In the genomic region with DNA sequence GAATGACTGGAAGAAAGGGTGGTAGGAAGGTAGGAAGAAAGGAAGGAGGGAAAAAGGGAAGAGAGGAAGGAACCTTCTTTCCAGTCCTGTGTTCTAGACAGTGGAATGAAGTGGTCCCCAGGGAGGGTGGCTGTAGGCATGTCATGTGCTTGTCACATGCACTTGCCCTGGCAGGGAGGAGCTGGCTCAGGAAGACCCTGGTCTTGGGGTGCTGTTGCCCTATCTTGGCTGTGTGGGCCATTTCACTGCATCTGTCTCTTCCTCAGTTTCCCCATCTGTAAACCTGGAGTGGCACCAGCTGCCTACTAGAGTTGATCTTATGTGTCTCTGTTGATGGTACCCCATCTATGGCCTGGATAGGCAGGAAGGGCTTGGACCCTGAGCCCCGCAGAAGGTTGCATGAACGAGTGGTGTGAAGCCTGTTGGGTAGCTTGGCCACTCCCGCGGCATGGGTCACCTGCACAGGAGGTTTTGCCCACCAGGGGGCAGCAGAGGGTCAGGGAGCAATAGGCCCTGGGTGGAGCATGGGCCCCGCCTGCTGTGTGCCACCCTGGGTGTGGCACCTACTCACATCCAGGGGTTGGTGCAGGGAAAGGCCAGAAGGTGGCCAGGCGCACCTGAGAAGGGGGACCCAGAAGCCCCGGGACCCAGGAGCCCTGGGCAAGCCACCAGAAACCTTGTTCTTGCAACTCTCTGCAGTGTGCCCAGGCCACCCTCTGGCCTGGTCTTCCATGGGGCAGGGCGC, we compare ENCODE assay signal across 8 cellular contexts. TPM values are rescaled to one million over a fixed set of nuclear protein-coding genes. Genes with fewer than 3 reads are reported as not detected.
DNase-seq lines count a peak whose midpoint lies in the region; ATAC-seq and TF ChIP-seq lines count a peak whose summit lies in the region.

No MANE protein-coding gene starts in this region.

- no peaks in the 10 kb centered on the region for H3K36me3 ChIP-seq in upper lobe of right lung

- no peaks in the 10 kb centered on the region for H3K9me3 Mint-ChIP-seq in osteocyte (ENCODE audit: unreplicated experiment)

- H3K27ac Mint-ChIP-seq in osteocyte (ENCODE audit: unreplicated experiment) = no peak overlapping the region

- no peaks in the 10 kb centered on the region for H3K9me3 ChIP-seq in upper lobe of right lung

- peak; percentile 64 for ATAC-seq in HG02763 (IDR thresholded peaks at IDR 0.05; ENCODE audit: unreplicated experiment)
- peak; percentile 95 for ATAC-seq in upper lobe of right lung
- no peak for ATAC-seq in HG02571 (IDR thresholded peaks at IDR 0.05; ENCODE audit: unreplicated experiment)

- H3K36me3 Mint-ChIP-seq in osteocyte (ENCODE audit: unreplicated experiment) = no peaks in the 10 kb centered on the region

- H3K4me3 ChIP-seq in GM12865 (ENCODE audit: low read depth, low read length) (no peak overlapping the region), upper lobe of right lung (no peak overlapping the region)

- no peak for TF ChIP-seq POLR2A in erythroblast (IDR thresholded peaks at IDR 0.05; ENCODE audit: low read length)

- no peaks in the 10 kb centered on the region for H3K4me1 ChIP-seq in upper lobe of right lung

- intact Hi-C loops in upper lobe of right lung (cut with DNase I) = no loop called here

- no peaks in the 10 kb centered on the region for H3K4me1 Mint-ChIP-seq in osteocyte (ENCODE audit: unreplicated experiment)

- DNase-seq in GM12865 (ENCODE audit: low read depth) (peak; percentile 65), NCI-H748 (lab: John Stamatoyannopoulos, UW; ENCODE audit: unreplicated experiment) (peak; percentile 81), erythroblast (lab: John Stamatoyannopoulos, UW) (peak; percentile 70 to 84), osteocyte (ENCODE audit: extremely low spot score, unreplicated experiment) (no peak), upper lobe of right lung (peak; percentile 88)
- DNase-seq in activated CD8-positive, alpha-beta memory T cell treated with anti-CD3 and anti-CD28 coated beads for 4 hours (ENCODE audit: low read depth in 2 of 2) = peak; percentile 50

- TF ChIP-seq CTCF in GM12865 (IDR thresholded peaks at IDR 0.05; ENCODE audit: insufficient read depth, low read depth, low read length, missing control alignments) = peak; percentile 82
- TF ChIP-seq CTCF in osteocyte (IDR thresholded peaks at IDR 0.05) = peak; percentile 48
- peak; percentile 84 for TF ChIP-seq CTCF in upper lobe of right lung (IDR thresholded peaks at IDR 0.05)

- H3K27me3 ChIP-seq in upper lobe of right lung = no peaks in the 10 kb centered on the region

- H3K4me3 Mint-ChIP-seq in osteocyte (ENCODE audit: unreplicated experiment) = no peak overlapping the region

- H3K27ac ChIP-seq in upper lobe of right lung = no peak overlapping the region

- peaks cover 11% of the 10 kb centered on the region for H3K27me3 Mint-ChIP-seq in osteocyte (ENCODE audit: unreplicated experiment)

RNA-seq across cellular contexts. Expression of a gene that starts 25.1 kb away (rescaled TPM):
- not detected in 2 replicates for total RNA-seq in osteocyte
- 15.6 TPM for total RNA-seq in upper lobe of right lung

RNA-seq across cellular contexts. Expression of a gene that starts 52.5 kb away (rescaled TPM):
- not detected in 2 replicates for total RNA-seq in osteocyte
- not detected for total RNA-seq in upper lobe of right lung

Comparison
In these comparisons a context has a peak if more than half of its experiments do, and no peak if none do; other contexts are left out.
1. RNA of a gene that starts 25.1 kb away (total RNA-seq): 15.6 TPM in upper lobe of right lung (single experiment); not detected in osteocyte; every median in the first group is over 10 times any median in the second.
2. Peak in every context shown above with its lines, with median percentiles within 50 percentile points of each other: CTCF ChIP-seq.